In the genomic region with DNA sequence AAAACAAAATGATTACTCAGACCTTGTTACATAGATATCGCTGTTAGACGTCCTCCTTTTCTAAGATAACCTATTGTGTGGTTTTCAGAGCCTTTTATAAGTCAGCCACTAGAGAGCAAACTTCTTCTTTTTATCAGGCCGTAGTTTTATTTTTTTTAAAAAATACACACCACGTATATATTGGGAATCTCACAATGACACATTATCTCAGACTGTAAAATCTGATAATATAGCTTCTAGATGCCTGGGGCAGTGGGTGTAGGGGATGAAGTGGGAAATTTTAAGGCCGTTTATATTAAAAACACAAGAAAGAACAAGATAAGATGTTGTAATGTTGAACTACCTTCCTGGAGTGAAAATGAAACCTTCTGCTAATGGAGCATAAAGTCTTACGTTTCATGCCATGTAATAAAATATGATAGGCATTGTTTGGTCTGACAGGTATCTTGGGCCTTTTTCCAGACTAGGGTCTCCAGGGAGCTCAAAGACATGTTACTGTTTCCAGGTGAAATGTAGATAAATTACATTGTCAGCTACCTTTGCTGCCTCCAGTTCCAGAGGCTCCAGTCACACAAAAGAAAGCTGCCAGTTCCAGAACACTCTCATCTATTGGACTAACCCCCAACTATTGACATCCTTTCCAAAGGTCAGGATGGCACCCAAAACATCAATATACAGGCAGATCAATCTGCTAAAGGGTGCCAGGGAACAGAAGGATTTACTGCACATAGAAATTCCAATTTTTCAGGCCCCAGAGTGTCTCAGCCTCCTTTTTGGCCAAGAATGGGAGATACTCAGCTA, we compare ENCODE assay signal across 8 cellular contexts.
DNase-seq lines count a peak whose midpoint lies in the region; ATAC-seq and TF ChIP-seq lines count a peak whose summit lies in the region.

No MANE protein-coding gene starts in this region.

- H3K27me3 Mint-ChIP-seq in WTC11 (ENCODE audit: low read depth), result no peaks in the 10 kb centered on the region; the same call in 1 of the 2 replicates

- no peak overlapping the region for H3K27ac Mint-ChIP-seq in WTC11

- TF ChIP-seq CTCF in OCI-LY3 (IDR thresholded peaks at IDR 0.05; ENCODE audit: low read depth, low read length) (peak; percentile 71), WTC11 (IDR thresholded peaks at IDR 0.05) (no peak)

- peak overlapping the region; percentile 16; the same call in 1 of the 2 replicates for H3K27ac ChIP-seq in OCI-LY3 (ENCODE audit: low read length)
- peak overlapping the region in 1 of 2 donors; percentile 26 for H3K27ac ChIP-seq in mucosa of rectum (ENCODE audit: low read depth in 2 of 2, low read length in 2 of 2)

- H3K9ac ChIP-seq in OCI-LY3 (ENCODE audit: low read length) (peak overlapping the region; percentile 52), mucosa of rectum (ENCODE audit: low read depth in 1 of 2, low read length in 2 of 2) (peak overlapping the region; percentile 9 to 50)

- POLR2A ChIA-PET in WTC11 (lab: Charles Lee), result no interaction called here

- DNase-seq in DMS53 (lab: John Stamatoyannopoulos, UW) (peak; percentile 57), cerebellar cortex (ENCODE audit: low spot score) (peak; percentile 49), iPS-NIHi11 (ENCODE audit: low spot score) (no peak), WTC11 (ENCODE audit: low spot score) (no peak)

- H3K4me1 ChIP-seq in OCI-LY3 (ENCODE audit: low read length), result peaks cover 13% of the 10 kb centered on the region
- H3K4me1 ChIP-seq in mucosa of rectum (ENCODE audit: control insufficient read depth in 2 of 2, insufficient read depth in 2 of 2, low read length in 2 of 2), result no peaks in the 10 kb centered on the region

- ATAC-seq in GM19438 (IDR thresholded peaks at IDR 0.05; ENCODE audit: low read depth, unreplicated experiment), result peak; percentile 72
- ATAC-seq in HG03520 (IDR thresholded peaks at IDR 0.05; ENCODE audit: unreplicated experiment), result peak; percentile 56
- ATAC-seq in WTC11, result no peak

- H3K9me3 ChIP-seq in OCI-LY3 (ENCODE audit: insufficient read depth, low read length) (no peaks in the 10 kb centered on the region), mucosa of rectum (ENCODE audit: control insufficient read depth in 2 of 2, low read length in 2 of 2) (no peaks in the 10 kb centered on the region)

- peak overlapping the region; percentile 90 for H3K4me2 ChIP-seq in OCI-LY3 (ENCODE audit: low read length)

- H2AFZ ChIP-seq in OCI-LY3 (ENCODE audit: low read depth, low read length), result peak overlapping the region; percentile 93

- H3K36me3 Mint-ChIP-seq in WTC11, result no peaks in the 10 kb centered on the region

- peaks cover 3% of the 10 kb centered on the region for H3K9me3 Mint-ChIP-seq in WTC11

- H3K36me3 ChIP-seq in OCI-LY3 (replicated peaks; ENCODE audit: low read depth, low read length) (no peaks in the 10 kb centered on the region), mucosa of rectum (ENCODE audit: control insufficient read depth in 2 of 2, insufficient read depth in 2 of 2, low read length in 2 of 2) (no peaks in the 10 kb centered on the region)

- H3K4me1 Mint-ChIP-seq in WTC11, result no peaks in the 10 kb centered on the region

- no peaks in the 10 kb centered on the region for H3K27me3 ChIP-seq in OCI-LY3 (ENCODE audit: low read depth, low read length)
- H3K27me3 ChIP-seq in mucosa of rectum (ENCODE audit: control insufficient read depth in 2 of 2, insufficient read depth in 2 of 2, low read length in 2 of 2), result no peaks in the 10 kb centered on the region

- no peaks in the 10 kb centered on the region for H4K20me1 ChIP-seq in OCI-LY3 (ENCODE audit: insufficient read depth, low read length)

- H3K4me3 ChIP-seq in OCI-LY3 (ENCODE audit: low read length), result peak overlapping the region; percentile 76
- peak overlapping the region; percentile 46 to 79 for H3K4me3 ChIP-seq in mucosa of rectum (ENCODE audit: low read length in 2 of 2)

- H3K79me2 ChIP-seq in OCI-LY3 (ENCODE audit: low read length), result no peaks in the 10 kb centered on the region

- no peak overlapping the region for H3K4me3 Mint-ChIP-seq in WTC11

- CTCF ChIA-PET in WTC11 (lab: Charles Lee), result interaction anchor here (1.2 to 1.7 kb wide), 3 partner anchors 15 to 405 kb away, joined by 4 to 7 read pairs (median 5); no protein-coding TSS in a partner anchor

TF ChIP-seq in WTC11, 78 proteins besides CTCF, POLR2A, EP300 and RAD21:
- TF ChIP-seq ATF1 (CRISPR knock-in tag; IDR thresholded peaks at IDR 0.05) (no peak), CREB1 (CRISPR knock-in tag; IDR thresholded peaks at IDR 0.05) (no peak), USF2 (CRISPR knock-in tag; IDR thresholded peaks at IDR 0.05) (no peak)

Comparison
In these comparisons a context has a peak if more than half of its experiments do, and no peak if none do; other contexts are left out.
1. DNase-seq: peak in DMS53 (single experiment) and cerebellar cortex (single experiment); none in iPS-NIHi11 (single experiment) and WTC11 (single experiment).